11 cellular contexts compared by ENCODE assay signal in genomic region chr9:69078581-69078980, GRCh38. TPM values are rescaled to one million over a fixed set of nuclear protein-coding genes. Genes with fewer than 3 reads are reported as not detected.
DNase-seq lines count a peak whose midpoint lies in the region; ATAC-seq and TF ChIP-seq lines count a peak whose summit lies in the region.
"Had no signal": no experiment of that assay in that cellular context is flagged by ENCODE, and none has a peak within 500 bp of the region (broad histone marks: within the 10 kb centered on the region; RNA-seq: fewer than 3 reads in every experiment).

No MANE protein-coding gene starts in this region.

- no peaks in the 10 kb centered on the region for H3K79me1 ChIP-seq in IMR-90 (ENCODE audit: low read depth in 1 of 2, low read length in 2 of 2)

- H3K9ac ChIP-seq in IMR-90 (ENCODE audit: low read depth, low read length): no peak overlapping the region

- no peak overlapping the region for H3K18ac ChIP-seq in IMR-90 (ENCODE audit: low read depth, low read length)

- no peak overlapping the region for H2BK5ac ChIP-seq in IMR-90 (ENCODE audit: low read depth, low read length, poor library complexity, severe bottlenecking)

- WGBS in IMR-90 (ENCODE audit: extremely low coverage in 2 of 2, insufficient read length in 1 of 2), 2 experiments: no CpG with 5 or more reads among the region's 1 CpG

- H3K27me3 ChIP-seq in IMR-90 (ENCODE audit: control insufficient read depth, insufficient read depth, low read length): no peaks in the 10 kb centered on the region
- H3K27me3 ChIP-seq in CD8-positive, alpha-beta memory T cell (ENCODE audit: insufficient read depth, low read length, poor library complexity, severe bottlenecking): no peaks in the 10 kb centered on the region

- H2BK120ac ChIP-seq in IMR-90 (ENCODE audit: low read depth, low read length): no peak overlapping the region

- H4K5ac ChIP-seq in IMR-90 (ENCODE audit: low read depth, low read length): no peak overlapping the region; the same call in 1 of the 2 replicates

- no peak for TF ChIP-seq RAD21 in IMR-90 (IDR thresholded peaks at IDR 0.05; ENCODE audit: low read length)

- H3K27me3 Mint-ChIP-seq in CD8-positive, alpha-beta memory T cell: no peaks in the 10 kb centered on the region

- no peak overlapping the region for H2AK5ac ChIP-seq in IMR-90 (ENCODE audit: low read depth, low read length)

- BruUV-seq in IMR-90 (replicated peaks; lab: Mats Ljungman, UMichigan): no TSS peak

- intact Hi-C loops in IMR-90 (cut with micrococcal nuclease): no loop called here

- POLR2A ChIA-PET in IMR-90 (lab: Charles Lee; ENCODE audit: unreplicated experiment): no interaction called here
- POLR2A ChIA-PET in CD8-positive, alpha-beta memory T cell (lab: Charles Lee): no interaction called here

- H4K8ac ChIP-seq in IMR-90 (ENCODE audit: low read depth in 2 of 2, low read length in 2 of 2): no peak overlapping the region

- no peak overlapping the region for H2BK20ac ChIP-seq in IMR-90 (ENCODE audit: low read depth, low read length)

- H3K4me3 ChIP-seq in IMR-90 (ENCODE audit: insufficient read depth, low read depth, low read length) (no peak overlapping the region), skeletal muscle cell (ENCODE audit: low read depth, low read length) (no peak overlapping the region)
- H3K4me3 ChIP-seq in CD8-positive, alpha-beta memory T cell (ENCODE audit: low read length): no peak overlapping the region
- H3K4me3 ChIP-seq: K562 had no signal

- no peak for DNase-seq in IMR-90
- peak; percentile 80 for DNase-seq in left lobe of liver (ENCODE audit: low spot score)
- peak; percentile 82 for DNase-seq in skeletal muscle cell (ENCODE audit: low read depth)
- DNase-seq in T1000 (lab: John Stamatoyannopoulos, UW): no peak
- DNase-seq in CD8-positive, alpha-beta memory T cell: no peak
- no peak for DNase-seq in MV-4-11 (lab: John Stamatoyannopoulos, UW)
- DNase-seq: Calu3, NCI-H1092 treated with DMSO at 0.1 percent for 48 hours had no signal

- no peak overlapping the region for H2AK9ac ChIP-seq in IMR-90 (replicated peaks; ENCODE audit: low read depth, low read length, poor library complexity)

- no peaks in the 10 kb centered on the region for H3K9me1 ChIP-seq in IMR-90 (ENCODE audit: insufficient read depth, low read length)

- in situ Hi-C loops in IMR-90 (cut with MboI; ENCODE audit: low sequenced_read_pairs): no loop called here

- no peak overlapping the region for H3K14ac ChIP-seq in IMR-90 (replicated peaks; ENCODE audit: low read depth, low read length)

- H2AFZ ChIP-seq in IMR-90 (replicated peaks; ENCODE audit: low read length, poor library complexity): no peak overlapping the region

- peaks cover 4% of the 10 kb centered on the region; the same call in 1 of the 2 replicates for H3K4me1 ChIP-seq in IMR-90 (ENCODE audit: control insufficient read depth, insufficient read depth, low read length)
- no peaks in the 10 kb centered on the region for H3K4me1 ChIP-seq in CD8-positive, alpha-beta memory T cell (ENCODE audit: insufficient read depth, low read length)

- H3K9me3 Mint-ChIP-seq in CD8-positive, alpha-beta memory T cell: peaks cover 0 to 6% (median 0%) of the 10 kb centered on the region in 5 donors

- TF ChIP-seq POLR2A in IMR-90 (IDR thresholded peaks at IDR 0.05; ENCODE audit: low read depth, low read length): no peak

- ATAC-seq in IMR-90 (ENCODE audit: low read depth) (peak; percentile 50), esophagus mucosa (peak; percentile 38), left lobe of liver (peak; percentile 86), GM18498 (IDR thresholded peaks at IDR 0.05; ENCODE audit: unreplicated experiment) (no peak)
- ATAC-seq: K562 had no signal

- no peaks in the 10 kb centered on the region for H4K20me1 ChIP-seq in IMR-90 (ENCODE audit: insufficient read depth, low read length)

- no peak overlapping the region; the same call in 1 of the 2 replicates for H3K23ac ChIP-seq in IMR-90 (ENCODE audit: low read depth, low read length)

- CTCF ChIA-PET in IMR-90 (lab: Yijun Ruan, JAX): no interaction called here
- CTCF ChIA-PET in CD8-positive, alpha-beta memory T cell (lab: Charles Lee): no interaction called here

- no peaks in the 10 kb centered on the region for H3K4me1 Mint-ChIP-seq in CD8-positive, alpha-beta memory T cell

- H4K91ac ChIP-seq in IMR-90 (ENCODE audit: insufficient read depth, low read depth, low read length): no peak overlapping the region

- H3K9me3 ChIP-seq in IMR-90 (ENCODE audit: control insufficient read depth, insufficient read depth, low read length): no peaks in the 10 kb centered on the region
- H3K9me3 ChIP-seq in CD8-positive, alpha-beta memory T cell (ENCODE audit: low read length): no peaks in the 10 kb centered on the region

- no peak overlapping the region for H2BK15ac ChIP-seq in IMR-90 (ENCODE audit: low read depth, low read length)

- no peak overlapping the region for H3K56ac ChIP-seq in IMR-90 (ENCODE audit: extremely low read depth, insufficient read depth, low read length)

- H3K36me3 ChIP-seq in IMR-90 (ENCODE audit: control insufficient read depth, insufficient read depth, low read length): no peaks in the 10 kb centered on the region
- H3K36me3 ChIP-seq in CD8-positive, alpha-beta memory T cell (ENCODE audit: insufficient read depth, low read length): no peaks in the 10 kb centered on the region

- H3K36me3 Mint-ChIP-seq in CD8-positive, alpha-beta memory T cell: peaks cover 5 to 11% (median 7%) of the 10 kb centered on the region in 3 donors

- no peak overlapping the region for H3K27ac Mint-ChIP-seq in CD8-positive, alpha-beta memory T cell

- no peak overlapping the region for H3K4me3 Mint-ChIP-seq in CD8-positive, alpha-beta memory T cell

- no peak overlapping the region for H3K4ac ChIP-seq in IMR-90 (ENCODE audit: low read depth, low read length)

- no peak for TF ChIP-seq CTCF in IMR-90 (conservative IDR thresholded peaks at IDR 0.05; ENCODE audit: low read depth, low read length)

- dilution Hi-C loops in IMR-90 (cut with HindIII; ENCODE audit: low sequenced_read_pairs, unreplicated experiment): no loop called here

- H3K27ac ChIP-seq in IMR-90 (ENCODE audit: insufficient read depth, low read length): no peak overlapping the region
- no peak overlapping the region for H3K27ac ChIP-seq in CD8-positive, alpha-beta memory T cell (ENCODE audit: low read depth, low read length)

- H3K4me2 ChIP-seq in IMR-90 (ENCODE audit: low read depth, low read length): no peak overlapping the region

TF ChIP-seq in IMR-90, 13 proteins besides CTCF, POLR2A, EP300 and RAD21:
- TF ChIP-seq MAFK (IDR thresholded peaks at IDR 0.05; ENCODE audit: low read depth, low read length) (no peak), USF2 (IDR thresholded peaks at IDR 0.05; ENCODE audit: low read depth, low read length) (no peak), MAZ (IDR thresholded peaks at IDR 0.05; ENCODE audit: borderline replicate concordance, low read depth, low read length) (no peak), NFE2L2 (IDR thresholded peaks at IDR 0.05; ENCODE audit: low read depth, low read length) (no peak), RFX5 (IDR thresholded peaks at IDR 0.05; ENCODE audit: low read depth, low read length) (no peak), RCOR1 (IDR thresholded peaks at IDR 0.05; ENCODE audit: insufficient replicate concordance, low read length) (no peak), FOS (IDR thresholded peaks at IDR 0.05; ENCODE audit: low read depth, low read length) (no peak), BHLHE40 (IDR thresholded peaks at IDR 0.05; ENCODE audit: low read depth, low read length) (no peak), CEBPB (IDR thresholded peaks at IDR 0.05; ENCODE audit: low read depth, low read length) (no peak), CHD1 (IDR thresholded peaks at IDR 0.05; ENCODE audit: low read depth, low read length) (no peak), MXI1 (IDR thresholded peaks at IDR 0.05; ENCODE audit: borderline replicate concordance, low read depth, low read length) (no peak), SMC3 (IDR thresholded peaks at IDR 0.05; ENCODE audit: low read depth, low read length) (no peak), ELK1 (IDR thresholded peaks at IDR 0.05; ENCODE audit: borderline replicate concordance, low read depth, low read length) (no peak)

RNA-seq across cellular contexts. Expression of gene FXN, which starts 43.0 kb away (rescaled TPM):
- total RNA-seq in IMR-90 (2012; rRNA removed) (3.9 and 6.1 TPM in 2 replicates), esophagus mucosa (7.8 TPM), left lobe of liver (27.1 TPM)
- polyA plus RNA-seq in IMR-90 (2012; rRNA removed): 17.6 and 18.1 TPM in 2 replicates
- polyA plus RNA-seq in IMR-90 (2012; cell fraction: cytosol; rRNA removed): 10.0 and 20.5 TPM in 2 replicates
- 2.6 and 10.9 TPM in 2 replicates for polyA plus RNA-seq in IMR-90 (2012; cell fraction: nucleus; rRNA removed; ENCODE audit: low replicate concordance)
- total RNA-seq in CD8-positive, alpha-beta memory T cell: 10 to 100 TPM; 30.0 to 31.1 TPM
- 56.1 TPM for polyA plus RNA-seq in CD8-positive, alpha-beta memory T cell

Comparison
In these comparisons a context has a peak if more than half of its experiments do, and no peak if none do; other contexts are left out.
1. DNase-seq: peak in left lobe of liver (single experiment) and skeletal muscle cell (single experiment); none in IMR-90 (single experiment), T1000 (single experiment), CD8-positive, alpha-beta memory T cell (0 of 5) and MV-4-11 (single experiment).